In genomic region chr22:19271273-19271855, GRCh38 we compare ENCODE assay signal across 15 cellular contexts. TPM values are rescaled to one million over a fixed set of nuclear protein-coding genes. Genes with fewer than 3 reads are reported as not detected.
DNase-seq lines count a peak whose midpoint lies in the region; ATAC-seq, FAIRE-seq and TF ChIP-seq lines count a peak whose summit lies in the region.
"Had no signal": no experiment of that assay in that cellular context is flagged by ENCODE, and none has a peak within 500 bp of the region (broad histone marks: within the 10 kb centered on the region; RNA-seq: fewer than 3 reads in every experiment).

No MANE protein-coding gene starts in this region.

- no peaks in the 10 kb centered on the region for H3K9me2 ChIP-seq in GM23338 (ENCODE audit: insufficient read depth)
- H3K9me2 ChIP-seq: SK-N-SH had no signal

- no peak for TF ChIP-seq POLR2A in HepG2 (IDR thresholded peaks at IDR 0.05; ENCODE audit: insufficient read depth in 1 of 2, low read depth in 2 of 2, low read length in 2 of 2)

- H3K9me3 Mint-ChIP-seq in GM23338, result peaks cover 9% of the 10 kb centered on the region; the same call in 1 of the 3 replicates

- no peaks in the 10 kb centered on the region for H3K27me3 Mint-ChIP-seq in GM23338 (ENCODE audit: insufficient read depth, low read depth, poor library complexity)

- TF ChIP-seq CTCF in GM23338 (conservative IDR thresholded peaks at IDR 0.05; ENCODE audit: low read depth in 2 of 2) (no peak), VCaP (conservative IDR thresholded peaks at IDR 0.05) (no peak), HepG2 (CRISPR knock-in tag; IDR thresholded peaks at IDR 0.05) (no peak)

- H3K27me3 ChIP-seq in GM23338 (ENCODE audit: insufficient read depth) (no peaks in the 10 kb centered on the region), HepG2 (ENCODE audit: control insufficient read depth in 1 of 2, insufficient read depth in 2 of 2, low read length in 2 of 2) (no peaks in the 10 kb centered on the region), thymus (ENCODE audit: control insufficient read depth, insufficient read depth) (no peaks in the 10 kb centered on the region)

- DNase-seq in GM23338 (ENCODE audit: low spot score), result no peak
- no peak for DNase-seq in HepG2 (ENCODE audit: low spot score)
- no peak for DNase-seq in T1000 (lab: John Stamatoyannopoulos, UW)
- no peak for DNase-seq in NCI-H446 (lab: John Stamatoyannopoulos, UW)
- DNase-seq in activated CD4-positive, alpha-beta T cell treated with anti-CD3 and anti-CD28 coated beads for 48 hours, result no peak
- DNase-seq: CD8-positive, alpha-beta memory T cell; NCI-H1436; NCI-H2081; NCI-H2227 treated with DMSO at 0.1 percent for 48 hours; NCI-H526 treated with DMSO at 0.1 percent for 48 hours; SK-N-SH had no signal

- 91% methylated on average over 4 of the region's 4 CpGs for WGBS in HepG2 (ENCODE audit: low lambda C conversion rate)
- WGBS in thymus, result 89% methylated on average over 4 of the region's 4 CpGs

- H3K27ac Mint-ChIP-seq in GM23338, result 0 out of 2 replicates have a peak overlapping the region, but pooled peaks have one; percentile 4
- H3K27ac Mint-ChIP-seq: CD8-positive, alpha-beta memory T cell had no signal

- H3K4me2 ChIP-seq in GM23338 (no peak overlapping the region), HepG2 (ENCODE audit: low read depth, low read length) (peak overlapping the region; percentile 53)
- H3K4me2 ChIP-seq: KMS-11, SK-N-SH had no signal

- TF ChIP-seq EP300 in HepG2 (IDR thresholded peaks at IDR 0.05; ENCODE audit: low read depth in 2 of 2, low read length in 2 of 2) (no peak), HepG2 (CRISPR knock-in tag; IDR thresholded peaks at IDR 0.05; ENCODE audit: borderline replicate concordance) (no peak)

- peaks cover 5% of the 10 kb centered on the region for H3K9me3 ChIP-seq in HepG2 (ENCODE audit: low read length)
- H3K9me3 ChIP-seq in thymus (ENCODE audit: control insufficient read depth), result no peaks in the 10 kb centered on the region

- in situ Hi-C loops in HepG2 (cut with HindIII; ENCODE audit: extremely low pct_ligation_motif_present, low pct_unique_long_range_greater_than_20kb), result no loop called here

- H3K4me3 Mint-ChIP-seq in GM23338, result no peak overlapping the region
- H3K4me3 Mint-ChIP-seq: CD8-positive, alpha-beta memory T cell had no signal

- no peak; the same call in 2 of the 3 replicates for ATAC-seq in GM23338
- 0 out of 3 replicates have a peak, but pooled peaks have one; percentile 15 for ATAC-seq in HepG2
- ATAC-seq in GM21515 (IDR thresholded peaks at IDR 0.05; ENCODE audit: unreplicated experiment), result no peak

- no peaks in the 10 kb centered on the region for H3F3A ChIP-seq in GM23338 (replicated peaks; ENCODE audit: low read depth)

- intact Hi-C loops in HepG2 (cut with micrococcal nuclease; ENCODE audit: unreplicated experiment), result no loop called here

- TF ChIP-seq RAD21 in HepG2 (CRISPR knock-in tag; IDR thresholded peaks at IDR 0.05), result no peak

- FAIRE-seq in HepG2 (lab: Jason Lieb, UNC), result no peak

- 0 out of 2 replicates have a peak overlapping the region, but pooled peaks have one; percentile 21 for H3K27ac ChIP-seq in GM23338 (ENCODE audit: low read depth)
- peak overlapping the region; percentile 74 for H3K27ac ChIP-seq in VCaP
- H3K27ac ChIP-seq in HepG2 (ENCODE audit: extremely low read length, insufficient read depth, low read length), result peak overlapping the region; percentile 81
- H3K27ac ChIP-seq in thymus (ENCODE audit: low read depth), result peak overlapping the region; percentile 31
- H3K27ac ChIP-seq: KMS-11 had no signal

- peak overlapping the region; percentile 26; the same call in 1 of the 2 replicates for H3K9ac ChIP-seq in HepG2 (ENCODE audit: insufficient read depth, low read depth, low read length)
- H3K9ac ChIP-seq: KMS-11, SK-N-SH had no signal

- H3K4me1 ChIP-seq in GM23338 (ENCODE audit: insufficient read depth), result no peaks in the 10 kb centered on the region; the same call in 1 of the 2 replicates
- H3K4me1 ChIP-seq in HepG2 (ENCODE audit: insufficient read depth, low read length), result peaks cover 31% of the 10 kb centered on the region
- no peaks in the 10 kb centered on the region for H3K4me1 ChIP-seq in thymus (ENCODE audit: control insufficient read depth, insufficient read depth, low read length)

- H3K36me3 Mint-ChIP-seq in GM23338 (ENCODE audit: low read depth), result peaks cover 13% of the 10 kb centered on the region; the same call in 2 of the 3 replicates

- H2AFZ ChIP-seq in GM23338, result no peak overlapping the region
- no peak overlapping the region for H2AFZ ChIP-seq in HepG2 (ENCODE audit: low read length)

- H4K20me1 ChIP-seq in GM23338 (replicated peaks; ENCODE audit: insufficient read depth) (peaks cover 5% of the 10 kb centered on the region; the same call in 1 of the 2 replicates), HepG2 (ENCODE audit: insufficient read depth, low read length) (no peaks in the 10 kb centered on the region)

- H3K4me3 ChIP-seq in GM23338 (no peak overlapping the region), HepG2 (replicated peaks in 1 of 3; ENCODE audit: insufficient read depth in 1 of 3, low read depth in 2 of 3, low read length in 3 of 3) (no peak overlapping the region), thymus (ENCODE audit: low read length) (no peak overlapping the region)

- POLR2A ChIA-PET in HepG2 (lab: Yijun Ruan, JAX), result interaction anchor here (1.0 kb wide), 2 partner anchors 20 to 93 kb away, joined by 5 to 10 read pairs; partner anchors contain the start of genes CLTCL1 and SLC25A1

- BruUV-seq in HepG2 (replicated peaks; lab: Mats Ljungman, UMichigan), result no TSS peak

- H3K79me2 ChIP-seq in GM23338 (replicated peaks; ENCODE audit: insufficient read depth) (0 out of 2 replicates have a peak, but pooled peaks cover 5% of the 10 kb centered on the region), HepG2 (ENCODE audit: insufficient read depth, low read length) (no peaks in the 10 kb centered on the region)

- H3K4me1 Mint-ChIP-seq in GM23338, result no peaks in the 10 kb centered on the region
- H3K4me1 Mint-ChIP-seq: CD8-positive, alpha-beta memory T cell had no signal

- CTCF ChIA-PET in HepG2 (lab: Yijun Ruan, JAX; ENCODE audit: low intra/inter-chr PET ratio, low total read pairs), result no interaction called here

- H3K36me3 ChIP-seq in GM23338 (ENCODE audit: insufficient read depth) (no peaks in the 10 kb centered on the region; the same call in 1 of the 2 replicates), HepG2 (replicated peaks in 1 of 2; ENCODE audit: control insufficient read depth in 1 of 2, insufficient read depth in 2 of 2, low read length in 2 of 2) (peaks cover 0 to 9% of the 10 kb centered on the region in 2 experiments; a peak in 3 of 5 replicates), thymus (ENCODE audit: control insufficient read depth, insufficient read depth) (no peaks in the 10 kb centered on the region)

TF ChIP-seq in GM23338, 12 proteins besides CTCF, POLR2A, EP300 and RAD21 (continues in another document):
- no peak for TF ChIP-seq POLR2AphosphoS5 (IDR thresholded peaks at IDR 0.05; ENCODE audit: low read depth)
- no peak for TF ChIP-seq EZH2 (IDR thresholded peaks at IDR 0.05; ENCODE audit: low read depth, unreplicated experiment)

TF ChIP-seq in HepG2, 621 proteins besides CTCF, POLR2A, EP300 and RAD21:
- TF ChIP-seq ZNF674 (CRISPR knock-in tag; IDR thresholded peaks at IDR 0.05; ENCODE audit: low read depth), result no peak
- 0 out of 2 replicates have a peak, but pooled peaks have one; percentile 26 for TF ChIP-seq ZFP90 (CRISPR knock-in tag; IDR thresholded peaks at IDR 0.05; ENCODE audit: borderline replicate concordance)

RNA-seq across cellular contexts. Expression of gene CLTCL1, which starts 20.2 kb away (rescaled TPM):
- 13.4 and 15.1 TPM in 2 replicates for total RNA-seq in GM23338 (2014; rRNA removed; shearing (Covaris generic))
- polyA plus RNA-seq in GM23338 (2016; fragmentation: Nextera tagmentation; extraction: Ambion mirVana) (5.4 and 6.6 TPM in 2 replicates), HepG2 (2011; rRNA removed) (10.9 and 13.5 TPM in 2 replicates), thymus (30.4 TPM)
- total RNA-seq in HepG2 (2016; rRNA removed; fragmentation: Illumina TruSeq; extraction: Trizol), result 7.1 and 8.1 TPM in 2 replicates
- total RNA-seq in HepG2 (2016; cell fraction: cytosol; rRNA removed; fragmentation: Illumina TruSeq; extraction: Trizol; ENCODE audit: low read depth), result 3.7 and 4.0 TPM in 2 replicates
- total RNA-seq in HepG2 (2016; cell fraction: insoluble cytoplasmic fraction; rRNA removed; fragmentation: Illumina TruSeq; extraction: Trizol), result 6.0 and 8.1 TPM in 2 replicates
- 3.6 and 3.8 TPM in 2 replicates for total RNA-seq in HepG2 (2016; cell fraction: membrane; rRNA removed; fragmentation: Illumina TruSeq; extraction: Trizol)
- total RNA-seq in HepG2 (2016; cell fraction: nucleus; rRNA removed; fragmentation: Illumina TruSeq; extraction: Trizol), result 11.6 and 12.0 TPM in 2 replicates
- 7.2 and 8.1 TPM in 2 replicates for polyA plus RNA-seq in HepG2 (2011; cell fraction: cytosol; rRNA removed)
- polyA plus RNA-seq in HepG2 (2011; cell fraction: nucleus; rRNA removed), result 25.5 and 30.8 TPM in 2 replicates
- polyA plus RNA-seq in HepG2 (2012), result 3.0 and 5.3 TPM in 2 replicates
- 0.87 and 1.2 TPM in 2 replicates for polyA plus RNA-seq in HepG2 (2016; cell fraction: cytosol; fragmentation: Illumina TruSeq; extraction: Trizol; ENCODE audit: low read depth)
- polyA plus RNA-seq in HepG2 (2016; cell fraction: insoluble cytoplasmic fraction; fragmentation: Illumina TruSeq; extraction: Trizol; ENCODE audit: low read depth), result 4.8 and 5.4 TPM in 2 replicates
- 1.8 and 2.4 TPM in 2 replicates for polyA plus RNA-seq in HepG2 (2016; cell fraction: membrane; fragmentation: Illumina TruSeq; extraction: Trizol; ENCODE audit: low read depth)
- 19.5 and 23.8 TPM in 2 replicates for polyA plus RNA-seq in HepG2 (2016; cell fraction: nucleus; fragmentation: Illumina TruSeq; extraction: Trizol; ENCODE audit: insufficient read depth, low read depth)
- polyA minus RNA-seq in HepG2 (2011; rRNA and poly(A)+ RNA removed; ENCODE audit: low replicate concordance), result 19.6 and 28.2 TPM in 2 replicates
- polyA minus RNA-seq in HepG2 (2011; cell fraction: cytosol; rRNA and poly(A)+ RNA removed), result 4.6 and 8.8 TPM in 2 replicates
- 14.7 and 18.9 TPM in 2 replicates for polyA minus RNA-seq in HepG2 (2011; cell fraction: nucleus; rRNA and poly(A)+ RNA removed)

Comparison
In these comparisons a context has a peak if more than half of its experiments do, and no peak if none do; other contexts are left out.
1. H3K27ac ChIP-seq: peak in every context shown above with its lines; median percentile 81 in HepG2; 74 in VCaP; 31 in thymus; 21 in GM23338.